8 cellular contexts compared by ENCODE assay signal in the genomic region with DNA sequence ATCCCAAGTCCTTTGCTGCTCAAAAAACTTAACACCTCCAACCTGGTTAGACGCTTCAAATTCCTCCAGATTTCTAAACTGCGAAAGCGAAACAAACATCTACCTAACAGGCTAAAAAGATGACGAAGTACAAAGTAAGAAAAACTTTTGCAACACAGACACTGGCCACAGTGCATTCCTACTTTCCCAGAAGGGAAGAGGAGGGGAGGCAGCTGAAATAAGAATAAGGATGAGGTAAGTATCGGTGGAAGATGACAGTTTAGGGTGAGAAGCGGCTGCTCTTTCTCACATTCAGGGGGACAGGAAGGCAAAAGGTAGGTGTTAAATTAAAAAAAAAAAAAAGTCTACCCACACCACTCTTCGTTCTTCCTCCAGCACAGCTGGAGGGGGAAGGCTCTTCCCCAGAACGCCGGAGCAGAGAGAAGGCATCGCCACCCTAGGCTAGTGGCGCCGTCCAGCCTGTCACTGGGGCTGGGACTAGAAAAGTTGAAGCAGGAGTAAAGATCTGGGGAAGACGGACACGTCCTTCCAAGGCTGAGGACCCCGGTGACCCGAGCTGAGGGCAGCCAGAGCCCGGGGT. TPM values are rescaled to one million over a fixed set of nuclear protein-coding genes. Genes with fewer than 3 reads are reported as not detected.
DNase-seq lines count a peak whose midpoint lies in the region; ATAC-seq and TF ChIP-seq lines count a peak whose summit lies in the region.

No MANE protein-coding gene starts in this region.

- TF ChIP-seq CTCF in esophagus squamous epithelium (IDR thresholded peaks at IDR 0.05) (no peak), nephron (IDR thresholded peaks at IDR 0.05; ENCODE audit: unreplicated experiment in 3 of 3) (no peak)

- no peaks in the 10 kb centered on the region for H3K27me3 ChIP-seq in CD8-positive, alpha-beta memory T cell (ENCODE audit: insufficient read depth, low read length, poor library complexity, severe bottlenecking)
- no peaks in the 10 kb centered on the region for H3K27me3 ChIP-seq in esophagus squamous epithelium

- H3K27ac ChIP-seq in CD8-positive, alpha-beta memory T cell (ENCODE audit: low read depth, low read length), result peak overlapping the region; percentile 93
- H3K27ac ChIP-seq in esophagus squamous epithelium, result peak overlapping the region; percentile 92 to 99 (median 96)

- intact Hi-C loops in esophagus squamous epithelium (cut with DNase I), result loop anchor here (10.0 kb wide), 1 partner anchor 322 kb away; the partner anchor contains the start of gene BMI1
- intact Hi-C loops in posterior vena cava (cut with DNase I), result loop anchor here in 1 of 2 donors (10.0 kb wide), 1 partner anchor 432 kb away; no protein-coding TSS in a partner anchor

- CTCF ChIA-PET in CD8-positive, alpha-beta memory T cell (lab: Charles Lee), result interaction anchor here (0.8 to 3.2 kb wide), 6 partner anchors 9 to 987 kb away, joined by 3 to 23 read pairs (median 10); no protein-coding TSS in a partner anchor

- peak; percentile 39 to 70 (median 52) for DNase-seq in CD8-positive, alpha-beta memory T cell
- DNase-seq in GM19240 (ENCODE audit: insufficient read length, low spot score) (peak; percentile 4), esophagus squamous epithelium (lab: John Stamatoyannopoulos, UW) (no peak), posterior vena cava (ENCODE audit: low spot score) (no peak), OCI-M2 (lab: John Stamatoyannopoulos, UW; ENCODE audit: unreplicated experiment) (no peak)
- DNase-seq in T-helper 2 cell treated with Interferon-gamma antibody and Interleukin-4, amounts not matched to agents 5 μg/mL and 100 μg/mL, for 36 hours (ENCODE audit: low spot score), result no peak

- no peaks in the 10 kb centered on the region for H3K9me3 ChIP-seq in CD8-positive, alpha-beta memory T cell (ENCODE audit: low read length)
- no peaks in the 10 kb centered on the region for H3K9me3 ChIP-seq in esophagus squamous epithelium

- POLR2A ChIA-PET in CD8-positive, alpha-beta memory T cell (lab: Charles Lee), result interaction anchor here (0.5 to 2.1 kb wide), 9 partner anchors 49 to 925 kb away, joined by 3 to 23 read pairs (median 3); partner anchors contain the start of gene SKIDA1

- peaks cover 30% of the 10 kb centered on the region for H3K4me1 ChIP-seq in CD8-positive, alpha-beta memory T cell (ENCODE audit: insufficient read depth, low read length)
- peaks cover 9 to 31% (median 13%) of the 10 kb centered on the region in 3 donors for H3K4me1 ChIP-seq in esophagus squamous epithelium

- H3K36me3 Mint-ChIP-seq in CD8-positive, alpha-beta memory T cell, result peaks cover 0 to 8% (median 7%) of the 10 kb centered on the region in 3 donors
- peaks cover 5% of the 10 kb centered on the region for H3K36me3 Mint-ChIP-seq in T-helper 2 cell treated with Interferon-gamma antibody and Interleukin-4, amounts not matched to agents 5 μg/mL and 100 μg/mL, for 36 hours (ENCODE audit: low read depth)
- H3K36me3 Mint-ChIP-seq in nephron (ENCODE audit: low read depth), result peaks cover 4% of the 10 kb centered on the region

- WGBS in esophagus squamous epithelium, 2 donors, result 1% methylated on average over 17 of the region's 17 CpGs

- ATAC-seq in HG03196 (IDR thresholded peaks at IDR 0.05; ENCODE audit: unreplicated experiment), result peak; percentile 18

- peak overlapping the region; percentile 92 to 99 (median 95) for H3K4me3 Mint-ChIP-seq in CD8-positive, alpha-beta memory T cell
- H3K4me3 Mint-ChIP-seq in T-helper 2 cell treated with Interferon-gamma antibody and Interleukin-4, amounts not matched to agents 5 μg/mL and 100 μg/mL, for 36 hours, result peak overlapping the region; percentile 92
- H3K4me3 Mint-ChIP-seq in nephron, result peak overlapping the region; percentile 89 to 94 (median 93)

- H3K4me1 Mint-ChIP-seq in CD8-positive, alpha-beta memory T cell, result peaks cover 43 to 53% (median 51%) of the 10 kb centered on the region in 3 donors
- peaks cover 31% of the 10 kb centered on the region for H3K4me1 Mint-ChIP-seq in T-helper 2 cell treated with Interferon-gamma antibody and Interleukin-4, amounts not matched to agents 5 μg/mL and 100 μg/mL, for 36 hours (ENCODE audit: low read depth)
- H3K4me1 Mint-ChIP-seq in nephron, result peaks cover 15% of the 10 kb centered on the region

- peak overlapping the region; percentile 72 for H3K4me3 ChIP-seq in CD8-positive, alpha-beta memory T cell (ENCODE audit: low read length)
- H3K4me3 ChIP-seq in esophagus squamous epithelium, result peak overlapping the region; percentile 77 to 97 (median 84)

- H3K36me3 ChIP-seq in CD8-positive, alpha-beta memory T cell (ENCODE audit: insufficient read depth, low read length), result no peaks in the 10 kb centered on the region
- H3K36me3 ChIP-seq in esophagus squamous epithelium, result no peaks in the 10 kb centered on the region

- no peak for TF ChIP-seq POLR2A in esophagus squamous epithelium (IDR thresholded peaks at IDR 0.05)

- peaks cover 3 to 16% of the 10 kb centered on the region in 2 donors for H3K27me3 Mint-ChIP-seq in CD8-positive, alpha-beta memory T cell
- peaks cover 15% of the 10 kb centered on the region for H3K27me3 Mint-ChIP-seq in T-helper 2 cell treated with Interferon-gamma antibody and Interleukin-4, amounts not matched to agents 5 μg/mL and 100 μg/mL, for 36 hours (ENCODE audit: low read depth)
- no peaks in the 10 kb centered on the region for H3K27me3 Mint-ChIP-seq in nephron (ENCODE audit: low read depth)

- peak overlapping the region; percentile 92 to 98 (median 97) for H3K27ac Mint-ChIP-seq in CD8-positive, alpha-beta memory T cell
- peak overlapping the region; percentile 91 for H3K27ac Mint-ChIP-seq in T-helper 2 cell treated with Interferon-gamma antibody and Interleukin-4, amounts not matched to agents 5 μg/mL and 100 μg/mL, for 36 hours
- H3K27ac Mint-ChIP-seq in nephron, result peak overlapping the region; percentile 78 to 91 (median 85)

- H3K9me3 Mint-ChIP-seq in CD8-positive, alpha-beta memory T cell, result peaks cover 0 to 5% (median 0%) of the 10 kb centered on the region in 5 donors
- no peaks in the 10 kb centered on the region for H3K9me3 Mint-ChIP-seq in T-helper 2 cell treated with Interferon-gamma antibody and Interleukin-4, amounts not matched to agents 5 μg/mL and 100 μg/mL, for 36 hours
- H3K9me3 Mint-ChIP-seq in nephron, result peaks cover 13% of the 10 kb centered on the region

RNA-seq across cellular contexts. Expression of gene DNAJC1, which starts 0.9 kb away (rescaled TPM):
- 10 to 100 TPM; 30.8 to 31.8 TPM for total RNA-seq in CD8-positive, alpha-beta memory T cell
- 46.0 TPM for polyA plus RNA-seq in CD8-positive, alpha-beta memory T cell
- total RNA-seq in esophagus squamous epithelium, result 10 to 100 TPM; 36.1 to 84.8 (median 43.6) TPM
- 10 to 100 TPM; 24.4 to 26.4 TPM for total RNA-seq in posterior vena cava

Comparison
In these comparisons a context has a peak if more than half of its experiments do, and no peak if none do; other contexts are left out.
1. DNase-seq: peak in CD8-positive, alpha-beta memory T cell (5 of 5) and GM19240 (single experiment); none in T-helper 2 cell treated with Interferon-gamma antibody and Interleukin-4, amounts not matched to agents 5 μg/mL and 100 μg/mL, for 36 hours (single experiment), esophagus squamous epithelium (single experiment), posterior vena cava (single experiment) and OCI-M2 (single experiment).
2. Peak in every context shown above with its lines, with median percentiles within 50 percentile points of each other: H3K27ac Mint-ChIP-seq and H3K4me3 Mint-ChIP-seq.